ENCODE assay signal across 17 cellular contexts in the genomic region with DNA sequence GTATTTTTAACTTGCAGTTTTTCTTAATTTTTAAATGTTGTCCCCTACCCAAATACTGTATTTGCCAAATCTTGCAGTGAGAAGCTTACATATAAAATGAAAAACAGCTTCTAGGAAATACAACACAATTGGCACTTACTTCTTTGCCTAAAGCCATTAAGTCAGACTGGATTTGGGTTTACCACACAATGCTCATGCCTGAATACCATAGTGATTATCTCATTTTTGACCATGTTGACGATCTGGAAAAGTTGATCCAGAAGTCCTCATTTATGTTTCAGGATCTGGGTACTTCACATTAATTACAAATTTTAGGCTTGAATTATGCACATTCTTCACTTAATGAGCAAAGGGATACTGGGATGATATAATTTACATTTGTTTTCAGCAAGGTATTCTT. TPM values are rescaled to one million over a fixed set of nuclear protein-coding genes. Genes with fewer than 3 reads are reported as not detected.
A peak's percentile ranks its signal among the peaks of the same experiment; 100 is the strongest.
DNase-seq lines count a peak whose midpoint lies in the region; ATAC-seq and TF ChIP-seq lines count a peak whose summit lies in the region.
"Had no signal": no experiment of that assay in that cellular context is flagged by ENCODE, and none has a peak within 500 bp of the region (broad histone marks: within the 10 kb centered on the region; RNA-seq: fewer than 3 reads in every experiment).

No MANE protein-coding gene starts in this region.

- H3K9me3 Mint-ChIP-seq in MCF 10A (ENCODE audit: unreplicated experiment), result no peaks in the 10 kb centered on the region
- no peaks in the 10 kb centered on the region for H3K9me3 Mint-ChIP-seq in activated T-helper 17 cell treated with anti-CD3 and anti-CD28 coated beads, Interleukin-2, amount 50 U/mL, for 72 hours
- no peaks in the 10 kb centered on the region for H3K9me3 Mint-ChIP-seq in type B pancreatic cell

- H3K4me1 Mint-ChIP-seq in MCF 10A (ENCODE audit: insufficient read depth, unreplicated experiment), result peaks cover 20% of the 10 kb centered on the region
- H3K4me1 Mint-ChIP-seq in activated T-helper 17 cell treated with anti-CD3 and anti-CD28 coated beads, Interleukin-2, amount 50 U/mL, for 72 hours, result peaks cover 26% of the 10 kb centered on the region
- peaks cover 19% of the 10 kb centered on the region for H3K4me1 Mint-ChIP-seq in type B pancreatic cell (ENCODE audit: unreplicated experiment)

- no peak overlapping the region for H3K27ac ChIP-seq in breast epithelium
- peak overlapping the region in 1 of 4 donors; percentile 93 for H3K27ac ChIP-seq in gastrocnemius medialis
- H3K27ac ChIP-seq: C4-2B, coronary artery, heart right ventricle, tibial nerve had no signal

- CTCF ChIA-PET in MCF 10A (lab: Yijun Ruan, JAX), result interaction anchor here (0.9 to 1.7 kb wide), 3 partner anchors 26 to 37 kb away, joined by 4 to 6 read pairs (median 4); no protein-coding TSS in a partner anchor

- no peak for TF ChIP-seq CTCF in MCF 10A (IDR thresholded peaks at IDR 0.05; ENCODE audit: unreplicated experiment)
- no peak for TF ChIP-seq CTCF in breast epithelium (IDR thresholded peaks at IDR 0.05)
- TF ChIP-seq CTCF in type B pancreatic cell (conservative IDR thresholded peaks at IDR 0.05), result no peak
- no peak for TF ChIP-seq CTCF in gastrocnemius medialis (IDR thresholded peaks at IDR 0.05 in 4 of 5, conservative IDR thresholded peaks at IDR 0.05 in 1 of 5)

- H3K36me3 ChIP-seq in breast epithelium (peaks cover 5% of the 10 kb centered on the region), gastrocnemius medialis (peaks cover 0 to 53% of the 10 kb centered on the region in 2 donors)

- no peak overlapping the region for H3K4me3 ChIP-seq in breast epithelium
- no peak overlapping the region for H3K4me3 ChIP-seq in gastrocnemius medialis
- H3K4me3 ChIP-seq: lung had no signal

- H3K36me3 Mint-ChIP-seq in MCF 10A (ENCODE audit: insufficient read depth, unreplicated experiment), result peaks cover 62% of the 10 kb centered on the region
- H3K36me3 Mint-ChIP-seq in activated T-helper 17 cell treated with anti-CD3 and anti-CD28 coated beads, Interleukin-2, amount 50 U/mL, for 72 hours (ENCODE audit: low read depth), result peaks cover 66% of the 10 kb centered on the region
- peaks cover 26% of the 10 kb centered on the region for H3K36me3 Mint-ChIP-seq in type B pancreatic cell

- H3K4me1 ChIP-seq in breast epithelium (peaks cover 0 to 16% of the 10 kb centered on the region in 2 donors), gastrocnemius medialis (peaks cover 15 to 34% of the 10 kb centered on the region in 2 donors)

- H3K9me3 ChIP-seq in breast epithelium (no peaks in the 10 kb centered on the region), gastrocnemius medialis (no peaks in the 10 kb centered on the region)
- H3K9me3 ChIP-seq: heart right ventricle, tibial nerve had no signal

- peak overlapping the region; percentile 99 for H3K4me3 Mint-ChIP-seq in MCF 10A (ENCODE audit: unreplicated experiment)
- H3K4me3 Mint-ChIP-seq in activated T-helper 17 cell treated with anti-CD3 and anti-CD28 coated beads, Interleukin-2, amount 50 U/mL, for 72 hours, result peak overlapping the region; percentile 93
- peak overlapping the region; percentile 99 for H3K4me3 Mint-ChIP-seq in type B pancreatic cell

- H3K27ac Mint-ChIP-seq in MCF 10A (ENCODE audit: low read depth, unreplicated experiment), result no peak overlapping the region
- H3K27ac Mint-ChIP-seq in activated T-helper 17 cell treated with anti-CD3 and anti-CD28 coated beads, Interleukin-2, amount 50 U/mL, for 72 hours, result peak overlapping the region; percentile 97
- H3K27ac Mint-ChIP-seq in type B pancreatic cell, result no peak overlapping the region

- POLR2A ChIA-PET in MCF 10A (lab: Yijun Ruan, JAX), result interaction anchor here (0.5 to 3.6 kb wide), 6 partner anchors 9 to 788 kb away, joined by 3 to 48 read pairs (median 10); a partner anchor contains a TSS

- ATAC-seq in activated T-helper 17 cell treated with anti-CD3 and anti-CD28 coated beads, Interleukin-2, amount 50 U/mL, for 72 hours (replicated peaks), result no peak
- ATAC-seq in gastrocnemius medialis, result no peak
- ATAC-seq: heart right ventricle, right cardiac atrium had no signal

- BruUV-seq in MCF 10A (replicated peaks; lab: Mats Ljungman, UMichigan), result no TSS peak

- H3K27me3 ChIP-seq in breast epithelium (no peaks in the 10 kb centered on the region), gastrocnemius medialis (no peaks in the 10 kb centered on the region)
- H3K27me3 ChIP-seq: heart right ventricle, tibial nerve had no signal

- H3K27me3 Mint-ChIP-seq in MCF 10A (ENCODE audit: insufficient read depth, unreplicated experiment) (no peaks in the 10 kb centered on the region), type B pancreatic cell (no peaks in the 10 kb centered on the region)
- no peaks in the 10 kb centered on the region for H3K27me3 Mint-ChIP-seq in activated T-helper 17 cell treated with anti-CD3 and anti-CD28 coated beads, Interleukin-2, amount 50 U/mL, for 72 hours

- intact Hi-C loops in MCF 10A (cut with micrococcal nuclease), result no loop called here
- intact Hi-C loops in breast epithelium (cut with DNase I; ENCODE audit: low total_unique reads), result no loop called here
- intact Hi-C loops in gastrocnemius medialis (cut with DNase I; ENCODE audit: low total_unique reads), result no loop called here

- DNase-seq in MCF 10A (ENCODE audit: unreplicated experiment), result peak; percentile 1
- DNase-seq in breast epithelium (ENCODE audit: low spot score in 2 of 2), result no peak
- DNase-seq in glomerular visceral epithelial cell (ENCODE audit: extremely low spot score), result peak; percentile 31
- DNase-seq in type B pancreatic cell (ENCODE audit: extremely low spot score, unreplicated experiment), result no peak
- DNase-seq in COLO829 (ENCODE audit: low spot score), result no peak
- DNase-seq in gastrocnemius medialis, result no peak
- DNase-seq in NCI-H2029 treated with DMSO at 0.1 percent for 48 hours (lab: John Stamatoyannopoulos, UW), result no peak
- DNase-seq: activated effector memory CD4-positive, alpha-beta T cell treated with Interleukin-2 at 50 U/mL for 16 hours; heart right ventricle; NCI-H2107; OCI-M1; right cardiac atrium had no signal

- in situ Hi-C loops in gastrocnemius medialis (cut with MboI; ENCODE audit: low sequenced_read_pairs in 4 of 4), result no loop called here

- no peak for TF ChIP-seq POLR2A in breast epithelium (IDR thresholded peaks at IDR 0.05)
- no peak for TF ChIP-seq POLR2A in gastrocnemius medialis (IDR thresholded peaks at IDR 0.05)

RNA-seq across cellular contexts. Expression of a gene that starts 2.4 kb away (rescaled TPM):
- total RNA-seq in MCF 10A (2022), result 81.9 and 86.7 TPM in 2 replicates
- 10 to 100 TPM; 21.0 to 31.5 (median 27.7) TPM for total RNA-seq in breast epithelium
- total RNA-seq in activated T-helper 17 cell treated with anti-CD3 and anti-CD28 coated beads, Interleukin-2, amount 50 U/mL, for 72 hours, result 10 to 100 TPM; 34.3 to 38.9 TPM
- 27.0 and 36.9 TPM in 2 replicates for total RNA-seq in type B pancreatic cell (ENCODE audit: low replicate concordance)
- 10 to 100 TPM; 28.6 to 36.1 (median 32.2) TPM for total RNA-seq in gastrocnemius medialis

RNA-seq across cellular contexts. Expression of a gene that starts 34.2 kb away (rescaled TPM):
- 20.6 and 22.2 TPM in 2 replicates for total RNA-seq in MCF 10A (2022)
- total RNA-seq in breast epithelium, result 10 to 100 TPM; 13.3 to 15.4 (median 13.8) TPM
- total RNA-seq in activated T-helper 17 cell treated with anti-CD3 and anti-CD28 coated beads, Interleukin-2, amount 50 U/mL, for 72 hours, result 10 to 100 TPM; 11.0 to 19.7 TPM
- total RNA-seq in type B pancreatic cell (ENCODE audit: low replicate concordance), result 22.8 and 26.3 TPM in 2 replicates
- 10 to 100 TPM in 3 of 4 donors, 1 to 10 TPM in 1; 9.4 to 11.0 (median 10.3) TPM for total RNA-seq in gastrocnemius medialis

Comparison
In these comparisons a context has a peak if more than half of its experiments do, and no peak if none do; other contexts are left out.
1. DNase-seq: peak in MCF 10A (single experiment) and glomerular visceral epithelial cell (single experiment); none in breast epithelium (0 of 2), type B pancreatic cell (single experiment), COLO829 (single experiment), gastrocnemius medialis (0 of 2) and NCI-H2029 treated with DMSO at 0.1 percent for 48 hours (single experiment).
2. Peak in every context shown above with its lines, with median percentiles within 50 percentile points of each other: H3K4me3 Mint-ChIP-seq.